Comparison of ENCODE assay signal across 19 cellular contexts in the genomic region with DNA sequence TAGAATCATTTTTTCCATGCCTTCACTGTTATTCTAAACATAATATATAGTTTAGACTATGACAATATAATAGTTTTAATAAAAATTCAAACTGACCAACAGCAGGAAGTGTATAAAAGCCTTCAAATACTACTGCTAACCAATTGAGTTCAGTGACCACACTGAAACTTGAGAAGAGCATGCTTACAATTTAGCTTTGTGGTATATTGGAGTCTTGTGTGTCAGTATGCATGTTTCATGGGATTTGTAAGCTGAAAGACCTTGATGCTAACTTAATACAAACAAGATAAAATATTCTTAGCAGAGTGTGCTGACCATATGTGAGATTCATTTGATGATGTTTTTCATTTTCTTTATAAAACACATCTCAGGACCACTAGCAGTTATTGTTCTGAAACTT.
"Had no signal": no experiment of that assay in that cellular context is flagged by ENCODE, and none has a peak within 500 bp of the region (broad histone marks: within the 10 kb centered on the region; RNA-seq: fewer than 3 reads in every experiment).

No MANE protein-coding gene starts in this region.

- H3K36me3 Mint-ChIP-seq: activated naive CD8-positive, alpha-beta T cell had no signal

- H3K9me3 Mint-ChIP-seq: activated T-helper 1 cell treated with anti-CD3 and anti-CD28 coated beads, Interleukin-12 subunit alpha, Interleukin-12 subunit beta, Interleukin-2, Interleukin-4 antibody, amounts not matched to agents 30 ng/mL and 10 ng/mL and 1 ng/mL, durations not matched to agents 14 hours and 24 hours and 36 hours; nephron progenitor cell had no signal

- H3K9me3 ChIP-seq: esophagus squamous epithelium, left lung, thyroid gland had no signal

- H3K27ac Mint-ChIP-seq: activated naive CD8-positive, alpha-beta T cell; activated T-helper 1 cell treated with anti-CD3 and anti-CD28 coated beads, Interleukin-12 subunit alpha, Interleukin-12 subunit beta, Interleukin-2, Interleukin-4 antibody, amounts not matched to agents 30 ng/mL and 10 ng/mL and 1 ng/mL, durations not matched to agents 14 hours and 24 hours and 36 hours; effector memory CD8-positive, alpha-beta T cell; nephron progenitor cell had no signal

- H3K27me3 ChIP-seq: esophagus squamous epithelium, left lung, thyroid gland had no signal

- ATAC-seq: effector memory CD8-positive, alpha-beta T cell; left lung had no signal

- H3K4me1 Mint-ChIP-seq: central memory CD8-positive, alpha-beta T cell; nephron progenitor cell had no signal

- H3K27ac ChIP-seq: esophagus squamous epithelium, left lung, thyroid gland, WERI-Rb-1 had no signal

- H3K4me1 ChIP-seq: esophagus squamous epithelium, left lung, thyroid gland had no signal

- DNase-seq: activated CD4-positive, alpha-beta T cell treated with anti-CD3 and anti-CD28 coated beads, Interleukin-2, amount 50 U/mL, for 4 hours; effector memory CD8-positive, alpha-beta T cell; esophagus squamous epithelium; hypothalamus; kidney; left lung; mammary epithelial cell; midbrain; nephron progenitor cell; occipital lobe; retina; stimulated activated CD4-positive, alpha-beta T cell treated with anti-CD3 and anti-CD28 coated beads, Interleukin-1b, Interleukin-23, amount 100 ng/mL, for 48 hours; stimulated activated CD8-positive, alpha-beta memory T cell treated with anti-CD3 and anti-CD28 coated beads, Interleukin-4, amount 100 ng/mL, for 48 hours; stimulated activated naive CD4-positive, alpha-beta T cell; thyroid gland; WERI-Rb-1 had no signal

- H3K4me3 Mint-ChIP-seq: activated naive CD8-positive, alpha-beta T cell; activated T-helper 1 cell treated with anti-CD3 and anti-CD28 coated beads, Interleukin-12 subunit alpha, Interleukin-12 subunit beta, Interleukin-2, Interleukin-4 antibody, amounts not matched to agents 30 ng/mL and 10 ng/mL and 1 ng/mL, durations not matched to agents 14 hours and 24 hours and 36 hours; central memory CD8-positive, alpha-beta T cell; effector memory CD8-positive, alpha-beta T cell; nephron progenitor cell had no signal

- H3K4me3 ChIP-seq: esophagus squamous epithelium, left lung, thyroid gland had no signal

- H3K27me3 Mint-ChIP-seq: activated naive CD8-positive, alpha-beta T cell; central memory CD8-positive, alpha-beta T cell; effector memory CD8-positive, alpha-beta T cell had no signal

- H3K36me3 ChIP-seq: esophagus squamous epithelium, left lung, thyroid gland, WERI-Rb-1 had no signal
